ENCODE assay signal across 8 cellular contexts in the genomic region with DNA sequence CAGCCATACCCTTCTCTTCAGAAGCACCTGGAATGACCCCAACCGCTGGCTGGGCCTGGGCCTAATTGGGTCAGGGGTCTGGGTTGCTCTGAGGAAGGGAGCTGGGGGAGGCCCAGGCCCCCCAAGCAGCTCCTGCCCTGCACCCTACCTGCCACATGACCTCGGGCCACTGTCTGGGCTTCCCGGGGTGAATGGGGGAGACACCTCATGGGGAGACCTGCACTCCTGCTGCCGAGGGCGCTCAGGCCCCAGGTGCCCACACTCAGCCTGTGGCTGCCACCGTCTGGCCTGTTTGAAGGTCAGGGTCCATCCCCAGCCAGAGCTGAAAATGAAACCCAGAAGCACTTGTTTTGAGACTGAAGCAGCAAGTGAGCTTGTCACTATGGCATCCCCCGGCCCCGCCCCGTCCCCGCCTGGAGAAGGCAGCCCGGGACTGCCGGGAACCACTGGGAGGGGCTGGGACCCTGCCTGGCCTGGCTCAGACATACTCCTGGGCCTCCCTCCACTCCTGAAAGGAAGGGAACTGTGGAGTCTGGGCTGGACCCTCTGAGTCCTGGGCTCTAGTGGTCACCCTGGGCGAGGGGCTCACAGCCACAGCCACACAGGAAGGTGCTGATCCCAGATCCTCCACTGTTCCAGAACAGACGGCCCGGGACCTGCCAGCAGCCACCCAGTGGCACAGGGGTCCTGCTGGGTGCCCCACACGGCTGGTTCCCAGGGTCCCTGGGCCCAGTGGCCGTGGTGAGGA. TPM values are rescaled to one million over a fixed set of nuclear protein-coding genes. Genes with fewer than 3 reads are reported as not detected.
A peak's percentile ranks its signal among the peaks of the same experiment; 100 is the strongest.
DNase-seq lines count a peak whose midpoint lies in the region; ATAC-seq and TF ChIP-seq lines count a peak whose summit lies in the region.

No MANE protein-coding gene starts in this region.

- H3K79me2 ChIP-seq in Karpas-422 (ENCODE audit: low read length) = no peaks in the 10 kb centered on the region

- intact Hi-C loops in A673 (cut with micrococcal nuclease; ENCODE audit: unreplicated experiment) = no loop called here

- no peak overlapping the region for H3K27ac ChIP-seq in A673 (ENCODE audit: low read depth, low read length, poor library complexity, severe bottlenecking)
- H3K27ac ChIP-seq in Karpas-422 (ENCODE audit: low read length) = no peak overlapping the region

- no peaks in the 10 kb centered on the region for H3K9me2 ChIP-seq in Karpas-422 (replicated peaks; ENCODE audit: insufficient read depth, low read length)

- H3K4me1 ChIP-seq in A673 (ENCODE audit: insufficient read depth, low read length, poor library complexity, severe bottlenecking) (peaks cover 6% of the 10 kb centered on the region), Karpas-422 (ENCODE audit: low read length) (no peaks in the 10 kb centered on the region)

- peaks cover 2 to 6% of the 10 kb centered on the region in 2 donors for H3K4me1 Mint-ChIP-seq in effector memory CD8-positive, alpha-beta T cell (ENCODE audit: low read depth in 2 of 2)
- peaks cover 2% of the 10 kb centered on the region for H3K4me1 Mint-ChIP-seq in activated CD4-positive, alpha-beta memory T cell treated with anti-CD3 and anti-CD28 coated beads, Interleukin-2, amount 10 ng/mL, durations not matched to agents 7 days and 5 days

- TF ChIP-seq CTCF in A673 (conservative IDR thresholded peaks at IDR 0.05; ENCODE audit: low read depth, low read length) = no peak

- H3K9me3 Mint-ChIP-seq in effector memory CD8-positive, alpha-beta T cell = no peaks in the 10 kb centered on the region
- no peaks in the 10 kb centered on the region for H3K9me3 Mint-ChIP-seq in activated CD4-positive, alpha-beta memory T cell treated with anti-CD3 and anti-CD28 coated beads, Interleukin-2, amount 10 ng/mL, durations not matched to agents 7 days and 5 days

- H3K4me3 Mint-ChIP-seq in effector memory CD8-positive, alpha-beta T cell = no peak overlapping the region
- no peak overlapping the region for H3K4me3 Mint-ChIP-seq in activated CD4-positive, alpha-beta memory T cell treated with anti-CD3 and anti-CD28 coated beads, Interleukin-2, amount 10 ng/mL, durations not matched to agents 7 days and 5 days

- CTCF ChIA-PET in A673 (lab: Charles Lee) = no interaction called here
- CTCF ChIA-PET in activated CD4-positive, alpha-beta memory T cell treated with anti-CD3 and anti-CD28 coated beads, Interleukin-2, amount 10 ng/mL, durations not matched to agents 7 days and 5 days (lab: Charles Lee) = no interaction called here

- H3K4me3 ChIP-seq in A673 (ENCODE audit: low read depth, low read length, poor library complexity, severe bottlenecking) (no peak overlapping the region), Karpas-422 (ENCODE audit: low read length) (no peak overlapping the region)

- no peak overlapping the region for H3K4me2 ChIP-seq in Karpas-422 (ENCODE audit: low read depth, low read length, poor library complexity, severe bottlenecking)

- no peak overlapping the region for H2AFZ ChIP-seq in Karpas-422 (ENCODE audit: low read length)

- H3K36me3 ChIP-seq in A673 (ENCODE audit: insufficient read depth, low read length, poor library complexity, severe bottlenecking) (peaks cover 4% of the 10 kb centered on the region), Karpas-422 (ENCODE audit: insufficient read depth, low read length) (no peaks in the 10 kb centered on the region)

- peak overlapping the region; percentile 68 to 69 for H3K27ac Mint-ChIP-seq in effector memory CD8-positive, alpha-beta T cell
- no peak overlapping the region for H3K27ac Mint-ChIP-seq in activated CD4-positive, alpha-beta memory T cell treated with anti-CD3 and anti-CD28 coated beads, Interleukin-2, amount 10 ng/mL, durations not matched to agents 7 days and 5 days

- no peaks in the 10 kb centered on the region for H3K27me3 ChIP-seq in A673 (replicated peaks; ENCODE audit: insufficient read depth, low read depth, low read length, poor library complexity)
- H3K27me3 ChIP-seq in Karpas-422 (ENCODE audit: low read length) = no peaks in the 10 kb centered on the region

- H3K27me3 Mint-ChIP-seq in effector memory CD8-positive, alpha-beta T cell = no peaks in the 10 kb centered on the region
- H3K27me3 Mint-ChIP-seq in activated CD4-positive, alpha-beta memory T cell treated with anti-CD3 and anti-CD28 coated beads, Interleukin-2, amount 10 ng/mL, durations not matched to agents 7 days and 5 days = no peaks in the 10 kb centered on the region

- ATAC-seq in effector memory CD8-positive, alpha-beta T cell (replicated peaks) = no peak
- no peak for ATAC-seq in HG03460 (IDR thresholded peaks at IDR 0.05; ENCODE audit: unreplicated experiment)

- H3K9me3 ChIP-seq in A673 (ENCODE audit: low read depth, low read length, poor library complexity, severe bottlenecking) = no peaks in the 10 kb centered on the region
- H3K9me3 ChIP-seq in Karpas-422 (ENCODE audit: low read length) = no peaks in the 10 kb centered on the region

- no peak overlapping the region for H3K9ac ChIP-seq in Karpas-422 (ENCODE audit: low read length)

- peaks cover 2% of the 10 kb centered on the region for H3K36me3 Mint-ChIP-seq in effector memory CD8-positive, alpha-beta T cell (ENCODE audit: insufficient read depth)
- H3K36me3 Mint-ChIP-seq in activated CD4-positive, alpha-beta memory T cell treated with anti-CD3 and anti-CD28 coated beads, Interleukin-2, amount 10 ng/mL, durations not matched to agents 7 days and 5 days (ENCODE audit: low read depth) = no peaks in the 10 kb centered on the region

- POLR2A ChIA-PET in A673 (lab: Charles Lee; ENCODE audit: low non-redundant PET) = interaction anchor here (0.5 kb wide), 1 partner anchor 70 kb away, joined by 9 read pairs; no protein-coding TSS in a partner anchor
- POLR2A ChIA-PET in activated CD4-positive, alpha-beta memory T cell treated with anti-CD3 and anti-CD28 coated beads, Interleukin-2, amount 10 ng/mL, durations not matched to agents 7 days and 5 days (lab: Charles Lee) = no interaction called here

- no peaks in the 10 kb centered on the region for H4K20me1 ChIP-seq in Karpas-422 (ENCODE audit: insufficient read depth, low read depth, low read length)

- DNase-seq in A673 (ENCODE audit: low spot score) (peak; percentile 52), Karpas-422 (peak; percentile 47), mesenteric fat pad (ENCODE audit: low spot score) (peak; percentile 94), NCI-H187 treated with DMSO at 0.1 percent for 48 hours (lab: John Stamatoyannopoulos, UW) (no peak), SIG-M5 (lab: John Stamatoyannopoulos, UW) (no peak)
- DNase-seq in effector memory CD8-positive, alpha-beta T cell = no peak
- no peak for DNase-seq in activated CD4-positive, alpha-beta memory T cell treated with anti-CD3 and anti-CD28 coated beads, Interleukin-2, amount 10 ng/mL, durations not matched to agents 7 days and 5 days

- no TSS peak for BruUV-seq in A673 (replicated peaks; lab: Mats Ljungman, UMichigan)

RNA-seq across cellular contexts. Expression of a gene that starts 7.4 kb away (rescaled TPM):
- total RNA-seq in A673 (2021) (10.1 and 11.8 TPM in 2 replicates), mesenteric fat pad (28.2 TPM)
- not detected in 2 replicates for total RNA-seq in Karpas-422 (2014; rRNA removed; shearing (Covaris generic); ENCODE audit: low replicate concordance)
- 1 to 10 TPM; 1.5 to 1.6 TPM for total RNA-seq in activated CD4-positive, alpha-beta memory T cell treated with anti-CD3 and anti-CD28 coated beads, Interleukin-2, amount 10 ng/mL, durations not matched to agents 7 days and 5 days

RNA-seq across cellular contexts. Expression of a gene that starts 37.5 kb away (rescaled TPM):
- total RNA-seq in A673 (2021) (129 and 141 TPM in 2 replicates), mesenteric fat pad (56.3 TPM)
- total RNA-seq in Karpas-422 (2014; rRNA removed; shearing (Covaris generic); ENCODE audit: low replicate concordance) = 25.7 and 42.1 TPM in 2 replicates
- total RNA-seq in activated CD4-positive, alpha-beta memory T cell treated with anti-CD3 and anti-CD28 coated beads, Interleukin-2, amount 10 ng/mL, durations not matched to agents 7 days and 5 days = 10 to 100 TPM; 79.2 to 87.5 TPM

Comparison
In these comparisons a context has a peak if more than half of its experiments do, and no peak if none do; other contexts are left out.
1. DNase-seq: peak in A673 (single experiment), Karpas-422 (single experiment) and mesenteric fat pad (single experiment); none in effector memory CD8-positive, alpha-beta T cell (0 of 3), NCI-H187 treated with DMSO at 0.1 percent for 48 hours (single experiment), activated CD4-positive, alpha-beta memory T cell treated with anti-CD3 and anti-CD28 coated beads, Interleukin-2, amount 10 ng/mL, durations not matched to agents 7 days and 5 days (single experiment) and SIG-M5 (single experiment).